14 cellular contexts compared by ENCODE assay signal in the genomic region with DNA sequence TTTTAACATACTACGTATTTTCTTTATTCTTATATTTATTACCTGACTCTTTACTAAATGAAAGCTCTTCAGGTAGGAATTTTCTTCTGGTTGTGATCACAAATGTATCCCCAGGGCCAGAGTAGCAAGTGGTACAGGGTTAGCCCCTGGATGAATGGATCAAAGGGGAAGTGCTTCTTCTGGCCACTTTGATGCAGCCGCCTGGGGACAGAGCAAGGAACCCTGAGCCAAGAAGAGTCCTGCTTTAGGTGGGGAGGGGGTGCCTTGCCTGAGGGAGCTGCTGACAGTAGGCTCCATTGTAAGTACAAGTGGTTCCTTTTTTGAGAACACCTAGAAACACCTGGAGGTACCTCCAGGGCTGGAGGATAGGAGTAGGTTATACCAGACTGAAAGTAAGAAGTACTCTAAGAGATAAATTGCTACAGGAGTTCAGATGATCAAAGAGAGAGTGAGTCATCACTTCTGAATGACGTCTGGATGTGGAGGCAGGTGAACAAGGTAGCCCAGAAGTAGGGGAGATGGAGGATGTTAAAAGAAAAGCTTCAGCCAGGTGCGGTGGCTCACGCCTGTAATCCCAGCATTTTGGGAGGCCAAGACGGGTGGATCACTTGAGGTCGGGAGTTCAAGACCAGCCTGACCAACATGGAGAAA.
DNase-seq lines count a peak whose midpoint lies in the region; ATAC-seq, FAIRE-seq and TF ChIP-seq lines count a peak whose summit lies in the region.
"Had no signal": no experiment of that assay in that cellular context is flagged by ENCODE, and none has a peak within 500 bp of the region (broad histone marks: within the 10 kb centered on the region; RNA-seq: fewer than 3 reads in every experiment).

No MANE protein-coding gene starts in this region.

- H3K4me1 ChIP-seq in HepG2 (ENCODE audit: insufficient read depth, low read length), result peaks cover 68% of the 10 kb centered on the region
- peaks cover 0 to 10% (median 2%) of the 10 kb centered on the region in 4 donors for H3K4me1 ChIP-seq in right lobe of liver
- peaks cover 38% of the 10 kb centered on the region for H3K4me1 ChIP-seq in PC-3 (ENCODE audit: insufficient read depth, low read length)
- H3K4me1 ChIP-seq in smooth muscle cell (ENCODE audit: low read depth), result peaks cover 13% of the 10 kb centered on the region
- H3K4me1 ChIP-seq in adrenal gland (replicated peaks in 1 of 2), result no peaks in the 10 kb centered on the region
- no peaks in the 10 kb centered on the region for H3K4me1 ChIP-seq in prostate gland (replicated peaks)

- DNase-seq in HepG2 (ENCODE audit: low spot score), result no peak
- no peak for DNase-seq in right lobe of liver
- peak; percentile 49 for DNase-seq in PC-3
- DNase-seq in epithelial cell of prostate (ENCODE audit: low read depth, low spot score), result no peak
- no peak for DNase-seq in smooth muscle cell (lab: John Stamatoyannopoulos, UW; ENCODE audit: unreplicated experiment)
- DNase-seq in adrenal gland, result no peak
- DNase-seq in prostate gland (ENCODE audit: low spot score), result no peak
- no peak for DNase-seq in NCI-H2029 (lab: John Stamatoyannopoulos, UW)
- DNase-seq: DND-41, GF-D8, GOT3, NCI-H1092, SJCRH30 had no signal

- CTCF ChIA-PET in HepG2 (lab: Yijun Ruan, JAX; ENCODE audit: low intra/inter-chr PET ratio, low total read pairs) (interaction anchor here (1.1 kb wide), 1 partner anchor 62 kb away, joined by 3 read pairs; no protein-coding TSS in a partner anchor), PC-3 (lab: Charles Lee) (interaction anchor here (0.6 kb wide), 1 partner anchor 1668 kb away, joined by 3 read pairs; no protein-coding TSS in a partner anchor)

- BruUV-seq in HepG2 (replicated peaks; lab: Mats Ljungman, UMichigan), result no TSS peak
- BruUV-seq in PC-3 (replicated peaks; lab: Mats Ljungman, UMichigan), result no TSS peak

- H3F3A ChIP-seq in PC-3 (ENCODE audit: low read length, unreplicated experiment) (peaks cover 5% of the 10 kb centered on the region), smooth muscle cell (ENCODE audit: low read depth) (peaks cover 18% of the 10 kb centered on the region)

- H3K9me2 ChIP-seq in PC-3 (replicated peaks; ENCODE audit: low read length), result no peaks in the 10 kb centered on the region

- TF ChIP-seq CTCF in HepG2 (CRISPR knock-in tag; IDR thresholded peaks at IDR 0.05), result no peak
- no peak for TF ChIP-seq CTCF in right lobe of liver (IDR thresholded peaks at IDR 0.05)
- TF ChIP-seq CTCF in PC-3 (conservative IDR thresholded peaks at IDR 0.05; ENCODE audit: low read depth, low read length), result no peak
- TF ChIP-seq CTCF in smooth muscle cell (IDR thresholded peaks at IDR 0.05; ENCODE audit: borderline replicate concordance, insufficient read depth, poor library complexity, severe bottlenecking), result no peak
- TF ChIP-seq CTCF in adrenal gland (IDR thresholded peaks at IDR 0.05), result no peak
- TF ChIP-seq CTCF in prostate gland (IDR thresholded peaks at IDR 0.05), result no peak

- no peak for TF ChIP-seq EP300 in HepG2 (IDR thresholded peaks at IDR 0.05; ENCODE audit: low read depth in 2 of 2, low read length in 2 of 2)
- no peak for TF ChIP-seq EP300 in HepG2 (CRISPR knock-in tag; IDR thresholded peaks at IDR 0.05; ENCODE audit: borderline replicate concordance)

- H3K9me3 ChIP-seq in HepG2 (ENCODE audit: low read length) (no peaks in the 10 kb centered on the region), right lobe of liver (no peaks in the 10 kb centered on the region), PC-3 (ENCODE audit: low read length) (no peaks in the 10 kb centered on the region), smooth muscle cell (replicated peaks; ENCODE audit: low read depth) (no peaks in the 10 kb centered on the region), adrenal gland (replicated peaks in 1 of 3) (no peaks in the 10 kb centered on the region), prostate gland (no peaks in the 10 kb centered on the region)
- H3K9me3 ChIP-seq: SJCRH30 had no signal

- H3K79me2 ChIP-seq in HepG2 (ENCODE audit: insufficient read depth, low read length) (no peaks in the 10 kb centered on the region), PC-3 (ENCODE audit: low read length) (no peaks in the 10 kb centered on the region), smooth muscle cell (ENCODE audit: low read depth) (no peaks in the 10 kb centered on the region)

- no peak for TF ChIP-seq RAD21 in HepG2 (CRISPR knock-in tag; IDR thresholded peaks at IDR 0.05)

- no peak overlapping the region for H3K9ac ChIP-seq in HepG2 (ENCODE audit: insufficient read depth, low read depth, low read length)
- H3K9ac ChIP-seq in PC-3 (ENCODE audit: low read length), result no peak overlapping the region; the same call in 1 of the 2 replicates
- no peak overlapping the region for H3K9ac ChIP-seq in smooth muscle cell (ENCODE audit: low read depth)

- H3K4me2 ChIP-seq in HepG2 (ENCODE audit: low read depth, low read length) (no peak overlapping the region), PC-3 (ENCODE audit: low read length) (0 out of 2 replicates have a peak overlapping the region, but pooled peaks have one; percentile 8), smooth muscle cell (no peak overlapping the region)

- intact Hi-C loops in HepG2 (cut with micrococcal nuclease; ENCODE audit: unreplicated experiment), result no loop called here
- intact Hi-C loops in right lobe of liver (cut with DNase I), result no loop called here
- intact Hi-C loops in PC-3 (cut with micrococcal nuclease), result no loop called here
- intact Hi-C loops in adrenal gland (cut with DNase I), result no loop called here
- intact Hi-C loops in prostate gland (cut with DNase I), result no loop called here

- H3K4me3 ChIP-seq in HepG2 (replicated peaks in 1 of 3; ENCODE audit: insufficient read depth in 1 of 3, low read depth in 2 of 3, low read length in 3 of 3) (no peak overlapping the region), right lobe of liver (no peak overlapping the region), PC-3 (ENCODE audit: low read length) (no peak overlapping the region), smooth muscle cell (no peak overlapping the region), adrenal gland (no peak overlapping the region), prostate gland (no peak overlapping the region)
- H3K4me3 ChIP-seq: SJCRH30 had no signal

- POLR2A ChIA-PET in HepG2 (lab: Yijun Ruan, JAX), result interaction anchor here (2.0 kb wide), 1 partner anchor 10 kb away, joined by 7 read pairs; no protein-coding TSS in a partner anchor
- POLR2A ChIA-PET in PC-3 (lab: Charles Lee; ENCODE audit: unreplicated experiment), result interaction anchor here (0.6 kb wide), 1 partner anchor 13 kb away, joined by 4 read pairs; no protein-coding TSS in a partner anchor

- H4K20me1 ChIP-seq in HepG2 (ENCODE audit: insufficient read depth, low read length) (no peaks in the 10 kb centered on the region), PC-3 (ENCODE audit: low read length) (no peaks in the 10 kb centered on the region), smooth muscle cell (ENCODE audit: low read depth) (no peaks in the 10 kb centered on the region)

- 76% methylated on average over 7 of the region's 7 CpGs for WGBS in HepG2 (ENCODE audit: low lambda C conversion rate)
- 85% methylated on average over 7 of the region's 7 CpGs for WGBS in right lobe of liver (ENCODE audit: insufficient coverage, low coverage, low lambda C conversion rate, missing lambda C conversion rate)
- 79% methylated on average over 7 of the region's 7 CpGs for WGBS in smooth muscle cell (ENCODE audit: low lambda C conversion rate)
- WGBS in adrenal gland, 4 donors, result 74 to 85% (median 77%) methylated on average over 7 of the region's 7 CpGs
- WGBS in prostate gland, result 84% methylated on average over 7 of the region's 7 CpGs

- H3K27me3 ChIP-seq in HepG2 (ENCODE audit: control insufficient read depth in 1 of 2, insufficient read depth in 2 of 2, low read length in 2 of 2), result no peaks in the 10 kb centered on the region
- H3K27me3 ChIP-seq in right lobe of liver, result no peaks in the 10 kb centered on the region
- no peaks in the 10 kb centered on the region for H3K27me3 ChIP-seq in PC-3 (ENCODE audit: low read length)
- H3K27me3 ChIP-seq in smooth muscle cell (ENCODE audit: low read depth), result no peaks in the 10 kb centered on the region
- H3K27me3 ChIP-seq in adrenal gland, result no peaks in the 10 kb centered on the region
- no peaks in the 10 kb centered on the region for H3K27me3 ChIP-seq in prostate gland (replicated peaks; ENCODE audit: insufficient read depth)
- H3K27me3 ChIP-seq: SJCRH30 had no signal

- TF ChIP-seq POLR2A in HepG2 (IDR thresholded peaks at IDR 0.05; ENCODE audit: insufficient read depth in 1 of 2, low read depth in 2 of 2, low read length in 2 of 2) (no peak), right lobe of liver (IDR thresholded peaks at IDR 0.05) (no peak), adrenal gland (IDR thresholded peaks at IDR 0.05) (no peak), prostate gland (IDR thresholded peaks at IDR 0.05) (no peak)

- no peak for ATAC-seq in HepG2
- ATAC-seq in right lobe of liver, result no peak
- no peak for ATAC-seq in PC-3

- no peak overlapping the region for H2AFZ ChIP-seq in HepG2 (ENCODE audit: low read length)
- no peak overlapping the region for H2AFZ ChIP-seq in PC-3 (ENCODE audit: low read length)
- H2AFZ ChIP-seq in smooth muscle cell (ENCODE audit: low read depth), result no peak overlapping the region

- in situ Hi-C loops in HepG2 (cut with HindIII; ENCODE audit: extremely low pct_ligation_motif_present, low pct_unique_long_range_greater_than_20kb), result no loop called here

- no peak overlapping the region for H3K27ac ChIP-seq in HepG2 (ENCODE audit: extremely low read length, insufficient read depth, low read length)
- no peak overlapping the region for H3K27ac ChIP-seq in right lobe of liver
- peak overlapping the region; percentile 94 for H3K27ac ChIP-seq in PC-3 (ENCODE audit: low read length)
- H3K27ac ChIP-seq in epithelial cell of prostate, result peak overlapping the region; percentile 88
- H3K27ac ChIP-seq in smooth muscle cell (ENCODE audit: low read depth), result peak overlapping the region; percentile 86
- H3K27ac ChIP-seq in adrenal gland, result no peak overlapping the region
- no peak overlapping the region for H3K27ac ChIP-seq in prostate gland
- H3K27ac ChIP-seq: SJCRH30 had no signal

- no peak for FAIRE-seq in HepG2 (lab: Jason Lieb, UNC)
- FAIRE-seq: A204.1 had no signal

- H3K36me3 ChIP-seq in HepG2 (replicated peaks in 1 of 2; ENCODE audit: control insufficient read depth in 1 of 2, insufficient read depth in 2 of 2, low read length in 2 of 2), result no peaks in the 10 kb centered on the region
- no peaks in the 10 kb centered on the region for H3K36me3 ChIP-seq in right lobe of liver
- H3K36me3 ChIP-seq in PC-3 (ENCODE audit: low read depth, low read length), result no peaks in the 10 kb centered on the region
- H3K36me3 ChIP-seq in smooth muscle cell (ENCODE audit: low read depth), result no peaks in the 10 kb centered on the region
- no peaks in the 10 kb centered on the region for H3K36me3 ChIP-seq in adrenal gland (replicated peaks in 1 of 2)
- H3K36me3 ChIP-seq in prostate gland, result no peaks in the 10 kb centered on the region
- H3K36me3 ChIP-seq: SJCRH30 had no signal

TF ChIP-seq in HepG2, 621 proteins besides CTCF, POLR2A, EP300 and RAD21 (continues in another document):
- TF ChIP-seq SRSF9 (IDR thresholded peaks at IDR 0.05; ENCODE audit: borderline replicate concordance, insufficient read depth, low read depth, low read length, poor library complexity, severe bottlenecking), result no peak
- 0 out of 2 replicates have a peak, but pooled peaks have one; percentile 9 for TF ChIP-seq CREB1 (IDR thresholded peaks at IDR 0.05)
- TF ChIP-seq CREB1 (CRISPR knock-in tag; IDR thresholded peaks at IDR 0.05), result no peak

Comparison
In these comparisons a context has a peak if more than half of its experiments do, and no peak if none do; other contexts are left out.
1. H3K27ac ChIP-seq: peak in PC-3 (single experiment), epithelial cell of prostate (single experiment) and smooth muscle cell (single experiment); none in HepG2 (single experiment), right lobe of liver (0 of 3), adrenal gland (0 of 5) and prostate gland (0 of 2).